ENCODE assay signal across 1 cellular context in the genomic region with DNA sequence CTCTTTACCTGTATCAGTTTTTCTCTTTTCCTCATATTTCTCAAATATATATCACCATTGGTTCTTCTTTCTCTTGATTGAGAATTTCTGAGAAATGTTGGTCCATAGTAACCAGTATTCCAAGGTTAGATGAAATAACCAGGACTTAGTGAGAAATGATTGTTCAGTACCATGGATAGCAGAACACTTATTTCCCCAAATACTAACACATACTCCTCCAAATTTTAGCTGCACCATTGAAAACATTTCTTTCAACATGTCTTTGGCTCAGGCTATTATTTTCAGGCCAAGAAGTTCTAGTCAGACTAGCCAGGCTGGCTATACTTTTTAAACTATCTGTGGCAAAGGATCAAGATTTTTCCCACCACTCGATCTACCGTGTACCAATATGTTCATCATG.
TF ChIP-seq lines count a peak whose summit lies in the region.

No MANE protein-coding gene starts in this region.

TF ChIP-seq in liver, 16 proteins besides CTCF, POLR2A, EP300 and RAD21:
- TF ChIP-seq, protein P1, sequence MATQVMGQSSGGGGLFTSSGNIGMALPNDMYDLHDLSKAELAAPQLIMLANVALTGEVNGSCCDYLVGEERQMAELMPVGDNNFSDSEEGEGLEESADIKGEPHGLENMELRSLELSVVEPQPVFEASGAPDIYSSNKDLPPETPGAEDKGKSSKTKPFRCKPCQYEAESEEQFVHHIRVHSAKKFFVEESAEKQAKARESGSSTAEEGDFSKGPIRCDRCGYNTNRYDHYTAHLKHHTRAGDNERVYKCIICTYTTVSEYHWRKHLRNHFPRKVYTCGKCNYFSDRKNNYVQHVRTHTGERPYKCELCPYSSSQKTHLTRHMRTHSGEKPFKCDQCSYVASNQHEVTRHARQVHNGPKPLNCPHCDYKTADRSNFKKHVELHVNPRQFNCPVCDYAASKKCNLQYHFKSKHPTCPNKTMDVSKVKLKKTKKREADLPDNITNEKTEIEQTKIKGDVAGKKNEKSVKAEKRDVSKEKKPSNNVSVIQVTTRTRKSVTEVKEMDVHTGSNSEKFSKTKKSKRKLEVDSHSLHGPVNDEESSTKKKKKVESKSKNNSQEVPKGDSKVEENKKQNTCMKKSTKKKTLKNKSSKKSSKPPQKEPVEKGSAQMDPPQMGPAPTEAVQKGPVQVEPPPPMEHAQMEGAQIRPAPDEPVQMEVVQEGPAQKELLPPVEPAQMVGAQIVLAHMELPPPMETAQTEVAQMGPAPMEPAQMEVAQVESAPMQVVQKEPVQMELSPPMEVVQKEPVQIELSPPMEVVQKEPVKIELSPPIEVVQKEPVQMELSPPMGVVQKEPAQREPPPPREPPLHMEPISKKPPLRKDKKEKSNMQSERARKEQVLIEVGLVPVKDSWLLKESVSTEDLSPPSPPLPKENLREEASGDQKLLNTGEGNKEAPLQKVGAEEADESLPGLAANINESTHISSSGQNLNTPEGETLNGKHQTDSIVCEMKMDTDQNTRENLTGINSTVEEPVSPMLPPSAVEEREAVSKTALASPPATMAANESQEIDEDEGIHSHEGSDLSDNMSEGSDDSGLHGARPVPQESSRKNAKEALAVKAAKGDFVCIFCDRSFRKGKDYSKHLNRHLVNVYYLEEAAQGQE (IDR thresholded peaks at IDR 0.05), result peak; percentile 95
- TF ChIP-seq NR2F2 (IDR thresholded peaks at IDR 0.05) (no peak), GABPA (IDR thresholded peaks at IDR 0.05 in 1 of 2, conservative IDR thresholded peaks at IDR 0.05 in 1 of 2) (no peak)
